Comparison of ENCODE assay signal across 22 cellular contexts in genomic region chr9:6471231-6471630, GRCh38.
"Had no signal": no experiment of that assay in that cellular context is flagged by ENCODE, and none has a peak within 500 bp of the region (broad histone marks: within the 10 kb centered on the region; RNA-seq: fewer than 3 reads in every experiment).

No MANE protein-coding gene starts in this region.

- ATAC-seq: effector memory CD8-positive, alpha-beta T cell; gastroesophageal sphincter; left lobe of liver; mucosa of descending colon; naive thymus-derived CD8-positive, alpha-beta T cell; right cardiac atrium had no signal

- H3K27ac Mint-ChIP-seq: dendritic cell treated with granulocyte-macrophage colony-stimulating factor and Interleukin-4, amounts not matched to agents 40 ng/mL and 50 ng/mL, for 4 days had no signal

- H3K27ac ChIP-seq: epithelial cell of prostate, esophagus muscularis mucosa, gastroesophageal sphincter, ovary, stomach, thoracic aorta, transverse colon had no signal

- H3K4me3 Mint-ChIP-seq: dendritic cell treated with granulocyte-macrophage colony-stimulating factor and Interleukin-4, amounts not matched to agents 40 ng/mL and 50 ng/mL, for 4 days; effector memory CD8-positive, alpha-beta T cell; naive thymus-derived CD8-positive, alpha-beta T cell; neural crest cell had no signal

- DNase-seq: effector memory CD8-positive, alpha-beta T cell; foreskin fibroblast; glutamatergic neuron; islet precursor cell; mammary epithelial cell; mucosa of descending colon; naive thymus-derived CD8-positive, alpha-beta T cell; ovary; right cardiac atrium; small intestine; stimulated activated CD4-positive, alpha-beta T cell treated with anti-CD3 and anti-CD28 coated beads, Interleukin-12 subunit alpha, Interleukin-12 subunit beta, amount 100 ng/mL, for 4 hours; stomach; substantia nigra; transverse colon had no signal

- H3K4me3 ChIP-seq: esophagus muscularis mucosa, gastroesophageal sphincter, mucosa of descending colon, ovary, stomach, thoracic aorta, transverse colon had no signal

- H3K27me3 Mint-ChIP-seq: dendritic cell treated with granulocyte-macrophage colony-stimulating factor and Interleukin-4, amounts not matched to agents 40 ng/mL and 50 ng/mL, for 4 days; effector memory CD8-positive, alpha-beta T cell; naive thymus-derived CD8-positive, alpha-beta T cell; progenitor cell of endocrine pancreas had no signal

- H3K9me3 ChIP-seq: esophagus muscularis mucosa, gastroesophageal sphincter, mucosa of descending colon, ovary, stomach, thoracic aorta, transverse colon had no signal

- H3K9me3 Mint-ChIP-seq: dendritic cell treated with granulocyte-macrophage colony-stimulating factor and Interleukin-4, amounts not matched to agents 40 ng/mL and 50 ng/mL, for 4 days; effector memory CD8-positive, alpha-beta T cell; naive thymus-derived CD8-positive, alpha-beta T cell; neural crest cell had no signal

- H3K27me3 ChIP-seq: esophagus muscularis mucosa, gastroesophageal sphincter, ovary, stomach, transverse colon had no signal

- H3K36me3 ChIP-seq: ovary, thoracic aorta, transverse colon had no signal
